Comparison of ENCODE assay signal across 2 cellular contexts in genomic region chr12:5921027-5921909, GRCh38.
TF ChIP-seq lines count a peak whose summit lies in the region.

No MANE protein-coding gene starts in this region.

TF ChIP-seq in IMR-90, 13 proteins besides CTCF, POLR2A, EP300 and RAD21:
- TF ChIP-seq MAFK (IDR thresholded peaks at IDR 0.05; ENCODE audit: low read depth, low read length): no peak
- no peak for TF ChIP-seq RCOR1 (IDR thresholded peaks at IDR 0.05; ENCODE audit: insufficient replicate concordance, low read length)
- TF ChIP-seq CHD1 (IDR thresholded peaks at IDR 0.05; ENCODE audit: low read depth, low read length): no peak
- TF ChIP-seq SMC3 (IDR thresholded peaks at IDR 0.05; ENCODE audit: low read depth, low read length): no peak
- no peak for TF ChIP-seq CEBPB (IDR thresholded peaks at IDR 0.05; ENCODE audit: low read depth, low read length)
- TF ChIP-seq MAZ (IDR thresholded peaks at IDR 0.05; ENCODE audit: borderline replicate concordance, low read depth, low read length): no peak
- TF ChIP-seq RFX5 (IDR thresholded peaks at IDR 0.05; ENCODE audit: low read depth, low read length): no peak
- TF ChIP-seq, protein P1, sequence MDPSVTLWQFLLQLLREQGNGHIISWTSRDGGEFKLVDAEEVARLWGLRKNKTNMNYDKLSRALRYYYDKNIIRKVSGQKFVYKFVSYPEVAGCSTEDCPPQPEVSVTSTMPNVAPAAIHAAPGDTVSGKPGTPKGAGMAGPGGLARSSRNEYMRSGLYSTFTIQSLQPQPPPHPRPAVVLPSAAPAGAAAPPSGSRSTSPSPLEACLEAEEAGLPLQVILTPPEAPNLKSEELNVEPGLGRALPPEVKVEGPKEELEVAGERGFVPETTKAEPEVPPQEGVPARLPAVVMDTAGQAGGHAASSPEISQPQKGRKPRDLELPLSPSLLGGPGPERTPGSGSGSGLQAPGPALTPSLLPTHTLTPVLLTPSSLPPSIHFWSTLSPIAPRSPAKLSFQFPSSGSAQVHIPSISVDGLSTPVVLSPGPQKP (IDR thresholded peaks at IDR 0.05; ENCODE audit: borderline replicate concordance, low read depth, low read length): no peak
- TF ChIP-seq NFE2L2 (IDR thresholded peaks at IDR 0.05; ENCODE audit: low read depth, low read length): no peak
- TF ChIP-seq BHLHE40 (IDR thresholded peaks at IDR 0.05; ENCODE audit: low read depth, low read length): no peak
- TF ChIP-seq, protein P2, sequence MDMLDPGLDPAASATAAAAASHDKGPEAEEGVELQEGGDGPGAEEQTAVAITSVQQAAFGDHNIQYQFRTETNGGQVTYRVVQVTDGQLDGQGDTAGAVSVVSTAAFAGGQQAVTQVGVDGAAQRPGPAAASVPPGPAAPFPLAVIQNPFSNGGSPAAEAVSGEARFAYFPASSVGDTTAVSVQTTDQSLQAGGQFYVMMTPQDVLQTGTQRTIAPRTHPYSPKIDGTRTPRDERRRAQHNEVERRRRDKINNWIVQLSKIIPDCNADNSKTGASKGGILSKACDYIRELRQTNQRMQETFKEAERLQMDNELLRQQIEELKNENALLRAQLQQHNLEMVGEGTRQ (IDR thresholded peaks at IDR 0.05; ENCODE audit: low read depth, low read length): no peak
- no peak for TF ChIP-seq MXI1 (IDR thresholded peaks at IDR 0.05; ENCODE audit: borderline replicate concordance, low read depth, low read length)
- no peak for TF ChIP-seq FOS (IDR thresholded peaks at IDR 0.05; ENCODE audit: low read depth, low read length)

TF ChIP-seq in H1, 55 proteins besides CTCF, POLR2A, EP300 and RAD21:
- TF ChIP-seq SUZ12 (IDR thresholded peaks at IDR 0.05; ENCODE audit: low read length): no peak
- TF ChIP-seq TAF7 (optimal IDR thresholded peaks at IDR 0.05; ENCODE audit: borderline replicate concordance, low read depth, low read length): no peak
- TF ChIP-seq CTBP2 (IDR thresholded peaks at IDR 0.05; ENCODE audit: borderline replicate concordance, insufficient read depth, insufficient read length, low read length): no peak
- TF ChIP-seq NRF1 (IDR thresholded peaks at IDR 0.05; ENCODE audit: low read depth, low read length): no peak
- TF ChIP-seq TEAD4 (IDR thresholded peaks at IDR 0.05; ENCODE audit: low read depth, low read length): no peak
- no peak for TF ChIP-seq POU5F1 (IDR thresholded peaks at IDR 0.05; ENCODE audit: low read depth, low read length)
- TF ChIP-seq TBP (IDR thresholded peaks at IDR 0.05; ENCODE audit: low read depth, low read length): no peak
- no peak for TF ChIP-seq FOSL1 (IDR thresholded peaks at IDR 0.05; ENCODE audit: insufficient read depth, low read depth, low read length)
- TF ChIP-seq GABPA (IDR thresholded peaks at IDR 0.05; ENCODE audit: borderline replicate concordance, insufficient read depth, low read length): no peak
- TF ChIP-seq JUND (IDR thresholded peaks at IDR 0.05; ENCODE audit: low read length): no peak
- TF ChIP-seq NANOG (IDR thresholded peaks at IDR 0.05; ENCODE audit: insufficient read depth, low read depth, low read length, poor library complexity, severe bottlenecking): no peak
- no peak for TF ChIP-seq RXRA (IDR thresholded peaks at IDR 0.05; ENCODE audit: insufficient read depth, low read depth, low read length)
- TF ChIP-seq MAFK (IDR thresholded peaks at IDR 0.05; ENCODE audit: low read depth, low read length): no peak
- no peak for TF ChIP-seq ZNF274 (IDR thresholded peaks at IDR 0.05; ENCODE audit: borderline replicate concordance, extremely low read depth, low read length)
- TF ChIP-seq GTF2F1 (IDR thresholded peaks at IDR 0.05; ENCODE audit: borderline replicate concordance, low read depth, low read length): no peak
